In genomic region chr11:125903753-125904659, GRCh38 we compare ENCODE assay signal across 1 cellular context.
TF ChIP-seq lines count a peak whose summit lies in the region.

Gene DDX25, plus strand, starts transcription at chr11:125904508. Its CDS starts 10 bp downstream, at chr11:125904518.

TF ChIP-seq in HepG2, 621 proteins besides CTCF, POLR2A, EP300 and RAD21 (continued from another document):
- TF ChIP-seq, protein P1, sequence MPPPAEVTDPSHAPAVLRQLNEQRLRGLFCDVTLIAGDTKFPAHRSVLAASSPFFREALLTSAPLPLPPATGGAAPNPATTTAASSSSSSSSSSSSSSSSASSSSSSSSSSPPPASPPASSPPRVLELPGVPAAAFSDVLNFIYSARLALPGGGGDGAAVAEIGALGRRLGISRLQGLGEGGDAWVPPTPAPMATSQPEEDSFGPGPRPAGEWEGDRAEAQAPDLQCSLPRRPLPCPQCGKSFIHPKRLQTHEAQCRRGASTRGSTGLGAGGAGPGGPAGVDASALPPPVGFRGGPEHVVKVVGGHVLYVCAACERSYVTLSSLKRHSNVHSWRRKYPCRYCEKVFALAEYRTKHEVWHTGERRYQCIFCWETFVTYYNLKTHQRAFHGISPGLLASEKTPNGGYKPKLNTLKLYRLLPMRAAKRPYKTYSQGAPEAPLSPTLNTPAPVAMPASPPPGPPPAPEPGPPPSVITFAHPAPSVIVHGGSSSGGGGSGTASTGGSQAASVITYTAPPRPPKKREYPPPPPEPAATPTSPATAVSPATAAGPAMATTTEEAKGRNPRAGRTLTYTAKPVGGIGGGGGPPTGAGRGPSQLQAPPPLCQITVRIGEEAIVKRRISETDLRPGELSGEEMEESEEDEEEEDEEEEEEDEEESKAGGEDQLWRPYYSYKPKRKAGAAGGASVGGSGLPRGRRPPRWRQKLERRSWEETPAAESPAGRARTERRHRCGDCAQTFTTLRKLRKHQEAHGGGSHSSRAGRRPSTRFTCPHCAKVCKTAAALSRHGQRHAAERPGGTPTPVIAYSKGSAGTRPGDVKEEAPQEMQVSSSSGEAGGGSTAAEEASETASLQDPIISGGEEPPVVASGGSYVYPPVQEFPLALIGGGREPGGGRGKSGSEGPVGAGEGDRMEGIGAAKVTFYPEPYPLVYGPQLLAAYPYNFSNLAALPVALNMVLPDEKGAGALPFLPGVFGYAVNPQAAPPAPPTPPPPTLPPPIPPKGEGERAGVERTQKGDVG (CRISPR knock-in tag; IDR thresholded peaks at IDR 0.05; ENCODE audit: borderline replicate concordance) = no peak
- TF ChIP-seq ZNF552 (CRISPR knock-in tag; IDR thresholded peaks at IDR 0.05; ENCODE audit: borderline replicate concordance) = no peak
